In the genomic region with DNA sequence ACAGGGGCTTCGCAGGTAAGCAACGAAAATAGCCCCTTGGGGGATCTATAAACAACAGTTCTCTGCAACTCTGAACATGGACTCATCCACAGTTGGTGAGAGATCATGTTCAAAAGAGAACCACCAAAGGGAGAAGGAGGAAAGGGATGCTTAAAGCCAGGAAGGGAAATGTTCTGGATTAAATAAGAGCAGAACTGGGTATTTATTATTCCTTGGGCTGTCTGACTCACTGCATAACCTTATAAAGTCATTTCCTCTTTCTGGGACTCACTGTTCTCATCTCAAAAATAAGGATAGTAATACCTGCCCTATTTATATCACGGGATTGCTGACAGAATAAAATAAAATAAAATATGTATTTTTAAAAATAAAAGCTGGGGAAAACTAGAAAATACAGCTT, we compare ENCODE assay signal across 13 cellular contexts. TPM values are rescaled to one million over a fixed set of nuclear protein-coding genes. Genes with fewer than 3 reads are reported as not detected.
A peak's percentile ranks its signal among the peaks of the same experiment; 100 is the strongest.
DNase-seq lines count a peak whose midpoint lies in the region; ATAC-seq and TF ChIP-seq lines count a peak whose summit lies in the region.
"Had no signal": no experiment of that assay in that cellular context is flagged by ENCODE, and none has a peak within 500 bp of the region (broad histone marks: within the 10 kb centered on the region; RNA-seq: fewer than 3 reads in every experiment).

No MANE protein-coding gene starts in this region.

- H3K4me3 ChIP-seq in astrocyte of the spinal cord (ENCODE audit: low read depth, low read length), result no peak overlapping the region
- H3K4me3 ChIP-seq in right cardiac atrium (ENCODE audit: low read length), result no peak overlapping the region
- H3K4me3 ChIP-seq in thoracic aorta, result no peak overlapping the region

- DNase-seq in NOMO-1 treated with DMSO at 0.1 percent for 48 hours (lab: John Stamatoyannopoulos, UW; ENCODE audit: unreplicated experiment), result peak; percentile 35
- DNase-seq in NOMO-1 treated with dmso at 0.1 percent for 144 hours (lab: John Stamatoyannopoulos, UW; ENCODE audit: unreplicated experiment), result no peak
- peak; percentile 62 for DNase-seq in astrocyte of the spinal cord (ENCODE audit: low read depth, low spot score)
- no peak for DNase-seq in right cardiac atrium
- DNase-seq in thoracic aorta (ENCODE audit: low spot score), result no peak
- no peak for DNase-seq in ureter (ENCODE audit: low spot score)
- no peak for DNase-seq in NCI-H2029 (lab: John Stamatoyannopoulos, UW)
- DNase-seq: 8988T, left cardiac atrium, NCI-H446 had no signal

- no peaks in the 10 kb centered on the region for H3K27me3 ChIP-seq in right cardiac atrium (ENCODE audit: control insufficient read depth, insufficient read depth)
- no peaks in the 10 kb centered on the region for H3K27me3 ChIP-seq in thoracic aorta (replicated peaks; ENCODE audit: insufficient read depth)

- 66% methylated on average over 3 of the region's 3 CpGs for WGBS in right cardiac atrium

- ATAC-seq in right cardiac atrium (peak; percentile 16 to 80), thoracic aorta (ENCODE audit: insufficient number of reproducible peaks, low FRiP score, low read depth) (peak; percentile 41), GM21786 (IDR thresholded peaks at IDR 0.05; ENCODE audit: unreplicated experiment) (no peak)
- ATAC-seq: HepG2 had no signal

- H3K27ac ChIP-seq in right cardiac atrium (ENCODE audit: low read length), result peak overlapping the region; percentile 67
- H3K27ac ChIP-seq in thoracic aorta, result peak overlapping the region; percentile 60 to 77

- TF ChIP-seq CTCF in astrocyte of the spinal cord (IDR thresholded peaks at IDR 0.05; ENCODE audit: low read depth, low read length) (no peak), thoracic aorta (IDR thresholded peaks at IDR 0.05) (no peak)

- H3K4me1 ChIP-seq in right cardiac atrium (ENCODE audit: control insufficient read depth, insufficient read depth, low read length), result peaks cover 7% of the 10 kb centered on the region
- peaks cover 0 to 29% of the 10 kb centered on the region in 2 donors for H3K4me1 ChIP-seq in thoracic aorta (ENCODE audit: control insufficient read depth in 1 of 2, low read depth in 2 of 2)

- intact Hi-C loops in right cardiac atrium (cut with DNase I), result loop anchor here in 2 of 4 donors (5.0 to 10.0 kb wide), 2 partner anchors 194 to 197 kb away; no protein-coding TSS in a partner anchor

- H3K36me3 ChIP-seq in thoracic aorta, result no peaks in the 10 kb centered on the region

- in situ Hi-C loops in astrocyte of the spinal cord (cut with HindIII; ENCODE audit: low sequenced_read_pairs), result no loop called here

- no peaks in the 10 kb centered on the region for H3K9me3 ChIP-seq in right cardiac atrium (ENCODE audit: control insufficient read depth, low read length)
- H3K9me3 ChIP-seq in thoracic aorta, result no peaks in the 10 kb centered on the region

RNA-seq across cellular contexts. Expression of a gene that starts 11.2 kb away (rescaled TPM):
- total RNA-seq in right cardiac atrium (10 to 100 TPM; 13.4 to 27.0 (median 16.7) TPM), thoracic aorta (10 to 100 TPM; 10.4 to 34.1 TPM), ureter (7.0 TPM)
- polyA plus RNA-seq in right cardiac atrium, result 11.0 TPM
- total RNA-seq: G401 had no signal

RNA-seq across cellular contexts. Expression of a gene that starts 31.7 kb away (rescaled TPM):
- total RNA-seq in right cardiac atrium, result 1 to 10 TPM; 6.6 to 8.9 (median 7.9) TPM
- polyA plus RNA-seq in right cardiac atrium, result 4.6 TPM
- 1 to 10 TPM; 1.1 to 2.0 TPM for total RNA-seq in thoracic aorta
- total RNA-seq in ureter, result 15.5 TPM
- total RNA-seq: G401 had no signal

Comparison
In these comparisons a context has a peak if more than half of its experiments do, and no peak if none do; other contexts are left out.
1. DNase-seq: peak in NOMO-1 treated with DMSO at 0.1 percent for 48 hours (single experiment) and astrocyte of the spinal cord (single experiment); none in NOMO-1 treated with dmso at 0.1 percent for 144 hours (single experiment), right cardiac atrium (0 of 3), thoracic aorta (single experiment), ureter (single experiment) and NCI-H2029 (single experiment).